9 cellular contexts compared by ENCODE assay signal in genomic region chr11:74112877-74113276, GRCh38.
"Had no signal": no experiment of that assay in that cellular context is flagged by ENCODE, and none has a peak within 500 bp of the region (broad histone marks: within the 10 kb centered on the region; RNA-seq: fewer than 3 reads in every experiment).

No MANE protein-coding gene starts in this region.

- ATAC-seq: HCT116 had no signal

- DNase-seq: GM23248, GOT3, H7, IMR-90, KBM-7 had no signal

- H3K27ac ChIP-seq: GM23248, HL-60, KMS-11 had no signal

- H3K4me2 ChIP-seq: KMS-11 had no signal

- H3K9ac ChIP-seq: GM23248, KMS-11 had no signal

- H3K4me3 ChIP-seq: GM23248, HAP-1 had no signal

- H2AFZ ChIP-seq: GM23248 had no signal
